37 cellular contexts compared by ENCODE assay signal in the genomic region with DNA sequence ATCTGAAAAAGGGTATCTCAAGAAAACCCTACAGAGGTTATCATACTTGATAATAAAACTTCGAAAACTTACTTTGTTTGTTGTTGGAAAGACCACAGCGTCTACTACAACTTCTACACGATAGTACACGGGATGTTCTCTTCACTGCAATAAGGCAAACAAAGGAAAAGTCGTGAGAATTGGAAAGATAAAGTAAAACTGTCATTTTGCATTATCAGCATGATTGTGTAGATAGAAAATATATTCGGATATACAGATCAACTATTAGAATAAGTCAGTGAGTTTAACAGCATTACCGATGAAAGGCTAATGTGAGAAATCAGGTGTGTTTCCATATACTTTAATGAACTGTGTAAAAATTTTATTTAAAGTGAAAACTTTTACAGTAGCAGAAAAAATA.
"Had no signal": no experiment of that assay in that cellular context is flagged by ENCODE, and none has a peak within 500 bp of the region (broad histone marks: within the 10 kb centered on the region; RNA-seq: fewer than 3 reads in every experiment).

No MANE protein-coding gene starts in this region.

- H3K36me3 Mint-ChIP-seq: activated CD8-positive, alpha-beta memory T cell treated with anti-CD3 and anti-CD28 coated beads, Interleukin-2, amount 10 ng/mL, durations not matched to agents 7 days and 5 days; activated naive CD4-positive, alpha-beta T cell treated with anti-CD3 and anti-CD28 coated beads, Interleukin-2, amount 10 ng/mL, durations not matched to agents 7 days and 5 days; activated naive CD4-positive, alpha-beta T cell treated with anti-CD3 and anti-CD28 coated beads, Interleukin-2, amount 50 U/mL, for 24 hours; activated naive CD8-positive, alpha-beta T cell; activated naive CD8-positive, alpha-beta T cell treated with anti-CD3 and anti-CD28 coated beads, Interleukin-2, amount 10 ng/mL, durations not matched to agents 7 days and 5 days had no signal

- H3K27me3 ChIP-seq: ascending aorta, body of pancreas, brain microvascular endothelial cell, breast epithelium had no signal

- H3K27ac ChIP-seq: ascending aorta, body of pancreas, brain microvascular endothelial cell, breast epithelium, VCaP had no signal

- H3K27ac Mint-ChIP-seq: activated CD4-positive, alpha-beta memory T cell treated with anti-CD3 and anti-CD28 coated beads, Interleukin-2, amount 10 ng/mL, durations not matched to agents 7 days and 5 days; activated CD4-positive, alpha-beta T cell treated with anti-CD3 and anti-CD28 coated beads for 36 hours; activated CD4-positive, alpha-beta T cell treated with anti-CD3 and anti-CD28 coated beads, Interleukin-2, amount 10 ng/mL, durations not matched to agents 7 days and 5 days; activated CD8-positive, alpha-beta memory T cell treated with anti-CD3 and anti-CD28 coated beads, Interleukin-2, amount 10 ng/mL, durations not matched to agents 7 days and 5 days; activated CD8-positive, alpha-beta T cell treated with anti-CD3 and anti-CD28 coated beads, Interleukin-2, amount 10 ng/mL, durations not matched to agents 7 days and 5 days; activated naive CD4-positive, alpha-beta T cell treated with anti-CD3 and anti-CD28 coated beads, Interleukin-2, amount 10 ng/mL, durations not matched to agents 7 days and 5 days; activated naive CD4-positive, alpha-beta T cell treated with anti-CD3 and anti-CD28 coated beads, Interleukin-2, amount 50 U/mL, for 24 hours; activated naive CD8-positive, alpha-beta T cell; activated naive CD8-positive, alpha-beta T cell treated with anti-CD3 and anti-CD28 coated beads, Interleukin-2, amount 10 ng/mL, durations not matched to agents 7 days and 5 days; activated naive CD8-positive, alpha-beta T cell treated with anti-CD3 and anti-CD28 coated beads, Interleukin-2, amount 50 U/mL, for 24 hours; activated T-cell treated with anti-CD3 and anti-CD28 coated beads, Interleukin-2, amount 50 U/mL, for 24 hours; activated T-helper 2 cell treated with anti-CD3 and anti-CD28 coated beads, Interferon-gamma antibody, Interleukin-2, Interleukin-4, amounts not matched to agents 10 μg/mL and 5 μg/mL and 100 μg/mL, durations not matched to agents 14 hours and 24 hours and 36 hours; T-helper 1 cell treated with Interleukin-12 subunit alpha and Interleukin-12 subunit beta and Interleukin-4 antibody, amounts not matched to agents 30 μg/mL and 1 μg/mL, for 36 hours; T-helper 2 cell treated with Interferon-gamma antibody and Interleukin-4, amounts not matched to agents 5 μg/mL and 100 μg/mL, for 36 hours had no signal

- H3K9me3 ChIP-seq: ascending aorta, body of pancreas, breast epithelium had no signal

- FAIRE-seq: TTC549 had no signal

- H3K36me3 ChIP-seq: ascending aorta, brain microvascular endothelial cell, breast epithelium had no signal

- H3K4me3 Mint-ChIP-seq: activated CD4-positive, alpha-beta memory T cell treated with anti-CD3 and anti-CD28 coated beads, Interleukin-2, amount 10 ng/mL, durations not matched to agents 7 days and 5 days; activated CD4-positive, alpha-beta T cell treated with anti-CD3 and anti-CD28 coated beads for 36 hours; activated CD4-positive, alpha-beta T cell treated with anti-CD3 and anti-CD28 coated beads, Interleukin-2, amount 10 ng/mL, durations not matched to agents 7 days and 5 days; activated CD8-positive, alpha-beta memory T cell treated with anti-CD3 and anti-CD28 coated beads, Interleukin-2, amount 10 ng/mL, durations not matched to agents 7 days and 5 days; activated CD8-positive, alpha-beta T cell treated with anti-CD3 and anti-CD28 coated beads, Interleukin-2, amount 10 ng/mL, durations not matched to agents 7 days and 5 days; activated naive CD4-positive, alpha-beta T cell treated with anti-CD3 and anti-CD28 coated beads, Interleukin-2, amount 10 ng/mL, durations not matched to agents 7 days and 5 days; activated naive CD4-positive, alpha-beta T cell treated with anti-CD3 and anti-CD28 coated beads, Interleukin-2, amount 50 U/mL, for 24 hours; activated naive CD8-positive, alpha-beta T cell; activated naive CD8-positive, alpha-beta T cell treated with anti-CD3 and anti-CD28 coated beads, Interleukin-2, amount 10 ng/mL, durations not matched to agents 7 days and 5 days; activated naive CD8-positive, alpha-beta T cell treated with anti-CD3 and anti-CD28 coated beads, Interleukin-2, amount 50 U/mL, for 24 hours; activated T-cell treated with anti-CD3 and anti-CD28 coated beads, Interleukin-2, amount 50 U/mL, for 24 hours; T-helper 1 cell treated with Interleukin-12 subunit alpha and Interleukin-12 subunit beta and Interleukin-4 antibody, amounts not matched to agents 30 μg/mL and 1 μg/mL, for 36 hours; T-helper 2 cell treated with Interferon-gamma antibody and Interleukin-4, amounts not matched to agents 5 μg/mL and 100 μg/mL, for 36 hours had no signal

- H3K4me1 Mint-ChIP-seq: activated CD4-positive, alpha-beta memory T cell treated with anti-CD3 and anti-CD28 coated beads, Interleukin-2, amount 10 ng/mL, durations not matched to agents 7 days and 5 days; activated CD4-positive, alpha-beta T cell treated with anti-CD3 and anti-CD28 coated beads for 36 hours; activated CD4-positive, alpha-beta T cell treated with anti-CD3 and anti-CD28 coated beads, Interleukin-2, amount 10 ng/mL, durations not matched to agents 7 days and 5 days; activated CD8-positive, alpha-beta memory T cell treated with anti-CD3 and anti-CD28 coated beads, Interleukin-2, amount 10 ng/mL, durations not matched to agents 7 days and 5 days; activated naive CD4-positive, alpha-beta T cell treated with anti-CD3 and anti-CD28 coated beads, Interleukin-2, amount 10 ng/mL, durations not matched to agents 7 days and 5 days; activated naive CD4-positive, alpha-beta T cell treated with anti-CD3 and anti-CD28 coated beads, Interleukin-2, amount 50 U/mL, for 24 hours; activated naive CD8-positive, alpha-beta T cell treated with anti-CD3 and anti-CD28 coated beads, Interleukin-2, amount 10 ng/mL, durations not matched to agents 7 days and 5 days; activated naive CD8-positive, alpha-beta T cell treated with anti-CD3 and anti-CD28 coated beads, Interleukin-2, amount 50 U/mL, for 24 hours had no signal

- H3K9me3 Mint-ChIP-seq: activated CD4-positive, alpha-beta memory T cell treated with anti-CD3 and anti-CD28 coated beads, Interleukin-2, amount 10 ng/mL, durations not matched to agents 7 days and 5 days; activated CD4-positive, alpha-beta T cell treated with anti-CD3 and anti-CD28 coated beads, Interleukin-2, amount 10 ng/mL, durations not matched to agents 7 days and 5 days; activated naive CD4-positive, alpha-beta T cell treated with anti-CD3 and anti-CD28 coated beads, Interleukin-2, amount 10 ng/mL, durations not matched to agents 7 days and 5 days; activated naive CD4-positive, alpha-beta T cell treated with anti-CD3 and anti-CD28 coated beads, Interleukin-2, amount 50 U/mL, for 24 hours; activated naive CD8-positive, alpha-beta T cell treated with anti-CD3 and anti-CD28 coated beads, Interleukin-2, amount 10 ng/mL, durations not matched to agents 7 days and 5 days; activated naive CD8-positive, alpha-beta T cell treated with anti-CD3 and anti-CD28 coated beads, Interleukin-2, amount 50 U/mL, for 24 hours; activated T-cell treated with anti-CD3 and anti-CD28 coated beads, Interleukin-2, amount 50 U/mL, for 24 hours; activated T-helper 2 cell treated with anti-CD3 and anti-CD28 coated beads, Interferon-gamma antibody, Interleukin-2, Interleukin-4, amounts not matched to agents 10 μg/mL and 5 μg/mL and 100 μg/mL, durations not matched to agents 14 hours and 24 hours and 36 hours; T-helper 1 cell treated with Interleukin-12 subunit alpha and Interleukin-12 subunit beta and Interleukin-4 antibody, amounts not matched to agents 30 μg/mL and 1 μg/mL, for 36 hours; T-helper 2 cell treated with Interferon-gamma antibody and Interleukin-4, amounts not matched to agents 5 μg/mL and 100 μg/mL, for 36 hours had no signal

- DNase-seq: activated CD4-positive, alpha-beta memory T cell treated with anti-CD3 and anti-CD28 coated beads, Interleukin-2, amount 10 ng/mL, durations not matched to agents 7 days and 5 days; activated CD4-positive, alpha-beta T cell treated with anti-CD3 and anti-CD28 coated beads for 1 hour; activated CD4-positive, alpha-beta T cell treated with anti-CD3 and anti-CD28 coated beads for 36 hours; activated CD4-positive, alpha-beta T cell treated with anti-CD3 and anti-CD28 coated beads for 48 hours; activated CD4-positive, alpha-beta T cell treated with anti-CD3 and anti-CD28 coated beads, Interleukin-2, amount 10 ng/mL, durations not matched to agents 7 days and 5 days; activated CD4-positive, alpha-beta T cell treated with anti-CD3 and anti-CD28 coated beads, Interleukin-2, amount 50 U/mL, for 48 hours; activated CD4-positive, CD25-positive, alpha-beta regulatory T cell; activated CD8-positive, alpha-beta memory T cell treated with anti-CD3 and anti-CD28 coated beads for 24 hours; activated CD8-positive, alpha-beta memory T cell treated with anti-CD3 and anti-CD28 coated beads, Interleukin-2, amount 10 ng/mL, durations not matched to agents 7 days and 5 days; activated CD8-positive, alpha-beta memory T cell treated with anti-CD3 and anti-CD28 coated beads, Interleukin-2, amount 50 U/mL, for 48 hours; activated CD8-positive, alpha-beta T cell treated with anti-CD3 and anti-CD28 coated beads, Interleukin-2, amount 10 ng/mL, durations not matched to agents 7 days and 5 days; activated effector memory CD4-positive, alpha-beta T cell treated with Interleukin-2 at 50 U/mL for 16 hours; activated gamma-delta T cell; activated naive CD4-positive, alpha-beta T cell treated with anti-CD3 and anti-CD28 coated beads, Interleukin-2, amount 10 ng/mL, durations not matched to agents 7 days and 5 days; activated naive CD4-positive, alpha-beta T cell treated with Interleukin-2 at 50 U/mL for 16 hours; activated naive CD8-positive, alpha-beta T cell treated with anti-CD3 and anti-CD28 coated beads, Interleukin-2, amount 10 ng/mL, durations not matched to agents 7 days and 5 days; activated naive CD8-positive, alpha-beta T cell treated with anti-CD3 and anti-CD28 coated beads, Interleukin-2, amount 50 U/mL, for 24 hours; activated T-cell treated with anti-CD3 and anti-CD28 coated beads, Interleukin-2, amount 50 U/mL, for 24 hours; activated T-cell treated with anti-CD3 and anti-CD28 coated beads, Interleukin-2, amount 50 U/mL, for 48 hours; amygdala; anterior cingulate cortex; body of pancreas; brain microvascular endothelial cell; central memory CD4-positive, alpha-beta T cell; T-helper 1 cell; T-helper 2 cell; T-helper 9 cell had no signal

- H3K4me1 ChIP-seq: breast epithelium had no signal

- ATAC-seq: activated CD4-positive, alpha-beta T cell treated with anti-CD3 and anti-CD28 coated beads for 36 hours; activated CD4-positive, CD25-positive, alpha-beta regulatory T cell treated with anti-CD3 and anti-CD28 coated beads, Interleukin-2, amount 50 U/mL, for 24 hours; activated CD8-positive, alpha-beta memory T cell treated with anti-CD3 and anti-CD28 coated beads, Interleukin-2, amount 10 ng/mL, durations not matched to agents 7 days and 5 days; activated CD8-positive, alpha-beta T cell treated with anti-CD3 and anti-CD28 coated beads, Interleukin-2, amount 10 ng/mL, durations not matched to agents 7 days and 5 days; activated naive CD8-positive, alpha-beta T cell treated with anti-CD3 and anti-CD28 coated beads, Interleukin-2, amount 50 U/mL, for 24 hours; body of pancreas had no signal

- H3K4me3 ChIP-seq: ascending aorta, body of pancreas, breast epithelium had no signal
